ENCODE assay signal across 9 cellular contexts in the genomic region with DNA sequence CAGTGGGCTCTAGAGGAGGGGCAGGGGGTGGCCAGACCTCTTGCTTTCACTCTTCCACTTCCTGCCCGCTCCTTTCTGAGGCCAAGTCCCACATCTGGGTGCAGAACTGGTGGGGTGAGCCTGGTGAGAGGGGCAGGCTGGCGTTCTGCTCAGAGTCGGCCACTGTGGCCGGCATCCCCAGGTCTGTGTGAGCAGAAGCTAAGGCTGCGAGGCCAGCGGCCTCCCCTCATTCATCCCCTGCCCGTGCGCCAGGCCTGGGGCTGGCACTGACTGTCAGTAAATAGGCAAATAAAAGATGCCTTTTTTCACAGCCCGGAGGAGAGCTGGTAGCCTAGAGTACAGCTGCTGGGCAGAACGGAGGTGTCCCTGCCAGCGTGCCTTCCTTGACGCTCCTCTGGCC. TPM values are rescaled to one million over a fixed set of nuclear protein-coding genes. Genes with fewer than 3 reads are reported as not detected.
DNase-seq lines count a peak whose midpoint lies in the region; ATAC-seq lines count a peak whose summit lies in the region.
"Had no signal": no experiment of that assay in that cellular context is flagged by ENCODE, and none has a peak within 500 bp of the region (broad histone marks: within the 10 kb centered on the region; RNA-seq: fewer than 3 reads in every experiment).

No MANE protein-coding gene starts in this region.

- H3K9me3 Mint-ChIP-seq in activated T-cell treated with anti-CD3 and anti-CD28 coated beads, Interleukin-2, amount 50 U/mL, for 72 hours: no peaks in the 10 kb centered on the region
- H3K9me3 Mint-ChIP-seq in activated T-helper 2 cell treated with anti-CD3 and anti-CD28 coated beads, Interferon-gamma antibody, Interleukin-2, Interleukin-4, amounts not matched to agents 10 μg/mL and 5 μg/mL and 100 μg/mL, durations not matched to agents 14 hours and 24 hours and 36 hours: no peaks in the 10 kb centered on the region
- peaks cover 0 to 7% (median 0%) of the 10 kb centered on the region in 6 donors for H3K9me3 Mint-ChIP-seq in immature natural killer cell

- no peak for DNase-seq in activated T-cell treated with anti-CD3 and anti-CD28 coated beads, Interleukin-2, amount 50 U/mL, for 72 hours
- DNase-seq in activated T-cell treated with anti-CD3 and anti-CD28 coated beads, Interleukin-2, amount 50 U/mL, for 48 hours: no peak
- no peak for DNase-seq in activated T-helper 2 cell treated with anti-CD3 and anti-CD28 coated beads, Interferon-gamma antibody, Interleukin-2, Interleukin-4, amounts not matched to agents 10 μg/mL and 5 μg/mL and 100 μg/mL, durations not matched to agents 14 hours and 24 hours and 36 hours (ENCODE audit: low spot score)
- DNase-seq in immature natural killer cell (no peak), substantia nigra (lab: John Stamatoyannopoulos, UW) (peak in 18 of 49 donors; percentile 9 to 47 (median 28)), COR-L47 (lab: John Stamatoyannopoulos, UW) (no peak), globus pallidus (ENCODE audit: low spot score) (no peak)
- DNase-seq: NCI-H1436 had no signal

- no peaks in the 10 kb centered on the region for H3K36me3 Mint-ChIP-seq in activated T-cell treated with anti-CD3 and anti-CD28 coated beads, Interleukin-2, amount 50 U/mL, for 72 hours (ENCODE audit: insufficient read depth in 2 of 2)
- H3K36me3 Mint-ChIP-seq in activated T-helper 2 cell treated with anti-CD3 and anti-CD28 coated beads, Interferon-gamma antibody, Interleukin-2, Interleukin-4, amounts not matched to agents 10 μg/mL and 5 μg/mL and 100 μg/mL, durations not matched to agents 14 hours and 24 hours and 36 hours (ENCODE audit: low read depth): no peaks in the 10 kb centered on the region
- no peaks in the 10 kb centered on the region for H3K36me3 Mint-ChIP-seq in immature natural killer cell

- H3K4me1 Mint-ChIP-seq in activated T-cell treated with anti-CD3 and anti-CD28 coated beads, Interleukin-2, amount 50 U/mL, for 72 hours (ENCODE audit: low read depth): peaks cover 20% of the 10 kb centered on the region
- peaks cover 4% of the 10 kb centered on the region for H3K4me1 Mint-ChIP-seq in activated T-helper 2 cell treated with anti-CD3 and anti-CD28 coated beads, Interferon-gamma antibody, Interleukin-2, Interleukin-4, amounts not matched to agents 10 μg/mL and 5 μg/mL and 100 μg/mL, durations not matched to agents 14 hours and 24 hours and 36 hours (ENCODE audit: low read depth)
- H3K4me1 Mint-ChIP-seq in immature natural killer cell: peaks cover 14% of the 10 kb centered on the region in 2 donors

- intact Hi-C loops in activated T-helper 2 cell treated with anti-CD3 and anti-CD28 coated beads, Interferon-gamma antibody, Interleukin-2, Interleukin-4, amounts not matched to agents 10 μg/mL and 5 μg/mL and 100 μg/mL, durations not matched to agents 14 hours and 24 hours and 36 hours (cut with micrococcal nuclease): no loop called here

- ATAC-seq in activated T-cell treated with anti-CD3 and anti-CD28 coated beads, Interleukin-2, amount 50 U/mL, for 72 hours (replicated peaks in 1 of 2): no peak
- ATAC-seq in GM18498 (IDR thresholded peaks at IDR 0.05; ENCODE audit: unreplicated experiment): no peak

- peak overlapping the region; percentile 86 to 87 for H3K4me3 Mint-ChIP-seq in activated T-cell treated with anti-CD3 and anti-CD28 coated beads, Interleukin-2, amount 50 U/mL, for 72 hours
- H3K4me3 Mint-ChIP-seq in activated T-helper 2 cell treated with anti-CD3 and anti-CD28 coated beads, Interferon-gamma antibody, Interleukin-2, Interleukin-4, amounts not matched to agents 10 μg/mL and 5 μg/mL and 100 μg/mL, durations not matched to agents 14 hours and 24 hours and 36 hours (ENCODE audit: low read depth): peak overlapping the region; percentile 83
- peak overlapping the region; percentile 79 to 91 (median 82) for H3K4me3 Mint-ChIP-seq in immature natural killer cell

- H3K27ac Mint-ChIP-seq in activated T-cell treated with anti-CD3 and anti-CD28 coated beads, Interleukin-2, amount 50 U/mL, for 72 hours: no peak overlapping the region
- peak overlapping the region; percentile 49 for H3K27ac Mint-ChIP-seq in activated T-helper 2 cell treated with anti-CD3 and anti-CD28 coated beads, Interferon-gamma antibody, Interleukin-2, Interleukin-4, amounts not matched to agents 10 μg/mL and 5 μg/mL and 100 μg/mL, durations not matched to agents 14 hours and 24 hours and 36 hours
- H3K27ac Mint-ChIP-seq in immature natural killer cell: peak overlapping the region in 2 of 6 donors; percentile 45 to 67

- H3K27me3 Mint-ChIP-seq in activated T-cell treated with anti-CD3 and anti-CD28 coated beads, Interleukin-2, amount 50 U/mL, for 72 hours (ENCODE audit: low read depth): peaks cover 21% of the 10 kb centered on the region
- peaks cover 29% of the 10 kb centered on the region for H3K27me3 Mint-ChIP-seq in activated T-helper 2 cell treated with anti-CD3 and anti-CD28 coated beads, Interferon-gamma antibody, Interleukin-2, Interleukin-4, amounts not matched to agents 10 μg/mL and 5 μg/mL and 100 μg/mL, durations not matched to agents 14 hours and 24 hours and 36 hours (ENCODE audit: low read depth)
- peaks cover 5 to 13% (median 10%) of the 10 kb centered on the region in 3 donors for H3K27me3 Mint-ChIP-seq in immature natural killer cell (ENCODE audit: low read depth in 3 of 3)

- H3K27ac ChIP-seq in substantia nigra (ENCODE audit: low read depth, low read length, poor library complexity, severe bottlenecking): peak overlapping the region; percentile 30

RNA-seq across cellular contexts. Expression of gene DEF8, which starts 1.2 kb away (rescaled TPM):
- total RNA-seq in activated T-cell treated with anti-CD3 and anti-CD28 coated beads, Interleukin-2, amount 50 U/mL, for 72 hours: 10 to 100 TPM; 22.5 to 23.8 TPM
- 31.5 and 42.3 TPM in 2 replicates for total RNA-seq in activated T-helper 2 cell treated with anti-CD3 and anti-CD28 coated beads, Interferon-gamma antibody, Interleukin-2, Interleukin-4, amounts not matched to agents 10 μg/mL and 5 μg/mL and 100 μg/mL, durations not matched to agents 14 hours and 24 hours and 36 hours
- 10 to 100 TPM; 29.6 to 45.7 (median 31.6) TPM for polyA plus RNA-seq in immature natural killer cell

RNA-seq across cellular contexts. Expression of gene TUBB3, which starts 26.6 kb away (rescaled TPM):
- 1 to 10 TPM; 1.3 to 2.7 TPM for total RNA-seq in activated T-cell treated with anti-CD3 and anti-CD28 coated beads, Interleukin-2, amount 50 U/mL, for 72 hours
- 2.9 and 3.7 TPM in 2 replicates for total RNA-seq in activated T-helper 2 cell treated with anti-CD3 and anti-CD28 coated beads, Interferon-gamma antibody, Interleukin-2, Interleukin-4, amounts not matched to agents 10 μg/mL and 5 μg/mL and 100 μg/mL, durations not matched to agents 14 hours and 24 hours and 36 hours
- not detected for polyA plus RNA-seq in immature natural killer cell

RNA-seq across cellular contexts. Expression of gene MC1R, which starts 31.1 kb away (rescaled TPM):
- total RNA-seq in activated T-cell treated with anti-CD3 and anti-CD28 coated beads, Interleukin-2, amount 50 U/mL, for 72 hours: 10 to 100 TPM in 1 of 2 donors, 1 to 10 TPM in 1; 7.6 to 15.2 TPM
- 5.8 and 6.2 TPM in 2 replicates for total RNA-seq in activated T-helper 2 cell treated with anti-CD3 and anti-CD28 coated beads, Interferon-gamma antibody, Interleukin-2, Interleukin-4, amounts not matched to agents 10 μg/mL and 5 μg/mL and 100 μg/mL, durations not matched to agents 14 hours and 24 hours and 36 hours
- 1 to 10 TPM in 1 of 3 donors, under 1 TPM in 1, not detected in 1; 0.34 to 1.1 TPM for polyA plus RNA-seq in immature natural killer cell
